ENCODE assay signal across 10 cellular contexts in genomic region chr1:150627821-150628410, GRCh38. TPM values are rescaled to one million over a fixed set of nuclear protein-coding genes. Genes with fewer than 3 reads are reported as not detected.
A peak's percentile ranks its signal among the peaks of the same experiment; 100 is the strongest.
DNase-seq lines count a peak whose midpoint lies in the region; ATAC-seq and TF ChIP-seq lines count a peak whose summit lies in the region.
"Had no signal": no experiment of that assay in that cellular context is flagged by ENCODE, and none has a peak within 500 bp of the region (broad histone marks: within the 10 kb centered on the region; RNA-seq: fewer than 3 reads in every experiment).

No MANE protein-coding gene starts in this region.

- H3K27me3 ChIP-seq in fibroblast of lung (ENCODE audit: control insufficient read depth, insufficient read depth, low read length): no peaks in the 10 kb centered on the region
- H3K27me3 ChIP-seq in rectal smooth muscle tissue (ENCODE audit: control insufficient read depth, insufficient read depth, low read length): no peaks in the 10 kb centered on the region
- H3K27me3 ChIP-seq: adrenal gland had no signal

- H3K27ac ChIP-seq in OCI-LY7 (ENCODE audit: low read depth, low read length, poor library complexity, severe bottlenecking) (peak overlapping the region; percentile 79), fibroblast of lung (ENCODE audit: insufficient read depth, low read length) (no peak overlapping the region), rectal smooth muscle tissue (ENCODE audit: low read depth, low read length) (peak overlapping the region; percentile 99)

- 61 to 69% methylated on average over 5 of the region's 5 CpGs for WGBS in lower leg skin, 2 donors

- POLR2A ChIA-PET in OCI-LY7 (lab: Charles Lee): interaction anchor here (0.6 to 2.7 kb wide), 12 partner anchors 14 to 96 kb away, joined by 3 to 8 read pairs (median 3); partner anchors contain the start of gene MCL1

- no peaks in the 10 kb centered on the region for H3K9me2 ChIP-seq in OCI-LY7 (ENCODE audit: insufficient read depth, low read length)

- TF ChIP-seq CTCF in GM12865 (IDR thresholded peaks at IDR 0.05; ENCODE audit: insufficient read depth, low read depth, low read length, missing control alignments): no peak
- no peak for TF ChIP-seq CTCF in OCI-LY7 (conservative IDR thresholded peaks at IDR 0.05; ENCODE audit: low read length)
- TF ChIP-seq CTCF in fibroblast of lung (conservative IDR thresholded peaks at IDR 0.05 in 1 of 2, IDR thresholded peaks at IDR 0.05 in 1 of 2; ENCODE audit: low read depth in 1 of 2, low read length in 2 of 2): no peak
- no peak for TF ChIP-seq CTCF in lower leg skin (IDR thresholded peaks at IDR 0.05)

- no peak for ATAC-seq in GM18873 (IDR thresholded peaks at IDR 0.05; ENCODE audit: low FRiP score, unreplicated experiment)

- no peak for DNase-seq in GM12865 (ENCODE audit: low read depth)
- DNase-seq in OCI-LY7 (ENCODE audit: low spot score): no peak
- DNase-seq in fibroblast of lung (ENCODE audit: low read depth in 2 of 2): no peak
- no peak for DNase-seq in globus pallidus (ENCODE audit: low spot score)
- DNase-seq in NCI-H2196 (lab: John Stamatoyannopoulos, UW; ENCODE audit: unreplicated experiment): no peak
- DNase-seq in lower leg skin (ENCODE audit: low spot score in 2 of 2): no peak
- DNase-seq: adrenal gland, occipital lobe had no signal

- H4K20me1 ChIP-seq in OCI-LY7 (ENCODE audit: insufficient read depth, low read length) (0 out of 2 replicates have a peak, but pooled peaks cover 8% of the 10 kb centered on the region), fibroblast of lung (ENCODE audit: control insufficient read depth, extremely low read depth, insufficient read depth, low read length) (no peaks in the 10 kb centered on the region)

- H3K9me3 ChIP-seq in OCI-LY7 (ENCODE audit: low read length) (no peaks in the 10 kb centered on the region), fibroblast of lung (ENCODE audit: control insufficient read depth, insufficient read depth, low read depth, low read length) (no peaks in the 10 kb centered on the region)
- H3K9me3 ChIP-seq: adrenal gland had no signal

- BruUV-seq in OCI-LY7 (replicated peaks; lab: Mats Ljungman, UMichigan): no TSS peak

- peaks cover 51% of the 10 kb centered on the region for H3K36me3 ChIP-seq in OCI-LY7 (ENCODE audit: insufficient read depth, low read length)
- peaks cover 12% of the 10 kb centered on the region for H3K36me3 ChIP-seq in fibroblast of lung (ENCODE audit: control insufficient read depth, insufficient read depth, low read length)
- peaks cover 28% of the 10 kb centered on the region for H3K36me3 ChIP-seq in rectal smooth muscle tissue (ENCODE audit: control insufficient read depth, insufficient read depth, low read length)

- CTCF ChIA-PET in OCI-LY7 (lab: Charles Lee; ENCODE audit: unreplicated experiment): no interaction called here

- H3K4me1 ChIP-seq in OCI-LY7 (ENCODE audit: insufficient read depth, low read length, poor library complexity, severe bottlenecking): peaks cover 28% of the 10 kb centered on the region
- H3K4me1 ChIP-seq in fibroblast of lung (ENCODE audit: control insufficient read depth, extremely low read depth, insufficient read depth, low read length): no peaks in the 10 kb centered on the region
- peaks cover 14% of the 10 kb centered on the region for H3K4me1 ChIP-seq in rectal smooth muscle tissue (ENCODE audit: control insufficient read depth, insufficient read depth, low read length)

- H2AFZ ChIP-seq in OCI-LY7 (ENCODE audit: low read length) (no peak overlapping the region), fibroblast of lung (ENCODE audit: low read length) (no peak overlapping the region)

- H3K4me3 ChIP-seq in GM12865 (ENCODE audit: low read depth, low read length): peak overlapping the region; percentile 77
- peak overlapping the region; percentile 89 for H3K4me3 ChIP-seq in OCI-LY7 (ENCODE audit: low read depth, low read length, poor library complexity, severe bottlenecking)
- H3K4me3 ChIP-seq in fibroblast of lung (replicated peaks in 1 of 4; ENCODE audit: control extremely low read depth in 1 of 4, insufficient read depth in 1 of 4, low read depth in 3 of 4, low read length in 4 of 4): peak overlapping the region; percentile 56 to 87 (median 74)
- peak overlapping the region; percentile 76 for H3K4me3 ChIP-seq in rectal smooth muscle tissue (ENCODE audit: low read length)
- H3K4me3 ChIP-seq in lower leg skin (ENCODE audit: low read depth, poor library complexity, severe bottlenecking): no peak overlapping the region

- intact Hi-C loops in OCI-LY7 (cut with micrococcal nuclease; ENCODE audit: unreplicated experiment): loop anchor here (5.0 to 10.0 kb wide), 3 partner anchors 143 to 349 kb away; partner anchors contain the start of genes SETDB1 and TARS2
- intact Hi-C loops in lower leg skin (cut with DNase I; ENCODE audit: low total_unique reads): no loop called here

- peaks cover 37% of the 10 kb centered on the region for H3K79me2 ChIP-seq in OCI-LY7 (ENCODE audit: insufficient read depth, low read depth, low read length)
- peaks cover 33% of the 10 kb centered on the region for H3K79me2 ChIP-seq in fibroblast of lung (ENCODE audit: control insufficient read depth, insufficient read depth, low read length)

- H3K9ac ChIP-seq in fibroblast of lung (ENCODE audit: insufficient read depth, low read length) (no peak overlapping the region), rectal smooth muscle tissue (ENCODE audit: low read length) (no peak overlapping the region)

- peak overlapping the region; percentile 88 for H3K4me2 ChIP-seq in OCI-LY7 (ENCODE audit: low read length)
- H3K4me2 ChIP-seq in fibroblast of lung (ENCODE audit: extremely low read depth, insufficient read depth, low read length): peak overlapping the region; percentile 79

- no peak for TF ChIP-seq POLR2A in lower leg skin (IDR thresholded peaks at IDR 0.05)

RNA-seq across cellular contexts. Expression of gene ENSA, which starts 1.5 kb away (rescaled TPM):
- total RNA-seq in OCI-LY7 (2014; rRNA removed; shearing (Covaris generic)): 97.1 and 116 TPM in 2 replicates
- 164 and 166 TPM in 2 replicates for total RNA-seq in OCI-LY7 (2022)
- 53.7 and 78.1 TPM in 2 replicates for total RNA-seq in fibroblast of lung
- 112 and 184 TPM in 2 replicates for polyA plus RNA-seq in fibroblast of lung
- 86.2 and 127 TPM in 2 replicates for polyA plus RNA-seq in fibroblast of lung (2012)
- 23.7 and 26.6 TPM in 2 replicates for polyA minus RNA-seq in fibroblast of lung (ENCODE audit: low replicate concordance)
- total RNA-seq in lower leg skin: 100 to 1,000 TPM; 250 to 393 (median 345) TPM

RNA-seq across cellular contexts. Expression of gene MCL1, which starts 48.5 kb away (rescaled TPM):
- 102 and 125 TPM in 2 replicates for total RNA-seq in OCI-LY7 (2014; rRNA removed; shearing (Covaris generic))
- total RNA-seq in OCI-LY7 (2022) (144 and 157 TPM in 2 replicates), fibroblast of lung (232 and 233 TPM in 2 replicates), lower leg skin (100 to 1,000 TPM; 282 to 445 (median 360) TPM)
- polyA plus RNA-seq in fibroblast of lung: 108 and 136 TPM in 2 replicates
- polyA plus RNA-seq in fibroblast of lung (2012): 105 and 138 TPM in 2 replicates
- 24.4 and 91.5 TPM in 2 replicates for polyA minus RNA-seq in fibroblast of lung (ENCODE audit: low replicate concordance)
